ENCODE assay signal across 20 cellular contexts in the genomic region with DNA sequence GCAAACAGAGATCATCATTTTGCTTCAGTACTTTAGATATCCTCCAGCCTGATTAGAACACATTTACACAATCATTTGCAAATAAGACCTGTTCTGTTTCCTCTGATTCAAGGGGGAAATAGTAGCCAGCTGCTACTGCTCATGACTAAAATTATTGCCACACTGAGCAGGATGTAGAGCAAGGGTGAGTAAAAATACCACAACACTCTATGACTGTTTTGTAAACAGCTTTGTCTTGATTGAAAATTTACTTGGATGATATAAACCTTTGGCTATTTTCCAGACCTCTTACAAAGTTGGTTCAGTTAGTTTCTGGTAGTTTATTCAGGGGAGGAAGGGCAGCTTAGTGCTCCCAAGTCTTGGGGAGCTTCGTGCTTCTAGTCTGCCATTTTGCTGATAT.
DNase-seq lines count a peak whose midpoint lies in the region; ATAC-seq and TF ChIP-seq lines count a peak whose summit lies in the region.
"Had no signal": no experiment of that assay in that cellular context is flagged by ENCODE, and none has a peak within 500 bp of the region (broad histone marks: within the 10 kb centered on the region; RNA-seq: fewer than 3 reads in every experiment).

No MANE protein-coding gene starts in this region.

- peaks cover 0 to 20% (median 0%) of the 10 kb centered on the region in 11 donors for H3K9me3 Mint-ChIP-seq in naive thymus-derived CD4-positive, alpha-beta T cell
- H3K9me3 Mint-ChIP-seq: type B pancreatic cell had no signal

- no peak overlapping the region for H3K27ac Mint-ChIP-seq in naive thymus-derived CD4-positive, alpha-beta T cell
- H3K27ac Mint-ChIP-seq: activated CD4-positive, alpha-beta T cell treated with anti-CD3 and anti-CD28 coated beads for 36 hours; activated CD8-positive, alpha-beta memory T cell treated with anti-CD3 and anti-CD28 coated beads, Interleukin-2, amount 10 ng/mL, durations not matched to agents 7 days and 5 days; activated naive CD8-positive, alpha-beta T cell treated with anti-CD3 and anti-CD28 coated beads for 36 hours; T-cell; type B pancreatic cell had no signal

- H3K27ac ChIP-seq in naive thymus-derived CD4-positive, alpha-beta T cell (ENCODE audit: low read depth, low read length): no peak overlapping the region
- no peak overlapping the region for H3K27ac ChIP-seq in esophagus muscularis mucosa (replicated peaks in 1 of 4)
- H3K27ac ChIP-seq: HL-60, right atrium auricular region had no signal

- peak; percentile 53 for ATAC-seq in naive thymus-derived CD4-positive, alpha-beta T cell
- ATAC-seq in GM18511 (IDR thresholded peaks at IDR 0.05; ENCODE audit: unreplicated experiment): no peak
- ATAC-seq: activated CD4-positive, alpha-beta T cell treated with anti-CD3 and anti-CD28 coated beads for 36 hours; activated CD8-positive, alpha-beta memory T cell treated with anti-CD3 and anti-CD28 coated beads, Interleukin-2, amount 10 ng/mL, durations not matched to agents 7 days and 5 days; T-cell had no signal

- DNase-seq in H4 (ENCODE audit: low spot score) (peak; percentile 76), NCI-H2029 treated with DMSO at 0.1 percent for 48 hours (lab: John Stamatoyannopoulos, UW) (peak; percentile 15), cardiac fibroblast (ENCODE audit: low read depth in 2 of 2) (peak; percentile 73), esophagus muscularis mucosa (ENCODE audit: extremely low spot score) (no peak), medulla oblongata (ENCODE audit: extremely low spot score) (no peak)
- no peak for DNase-seq in naive thymus-derived CD4-positive, alpha-beta T cell
- DNase-seq: activated CD4-positive, alpha-beta T cell treated with anti-CD3 and anti-CD28 coated beads for 36 hours; activated CD8-positive, alpha-beta memory T cell treated with anti-CD3 and anti-CD28 coated beads, Interleukin-2, amount 10 ng/mL, durations not matched to agents 7 days and 5 days; activated naive CD8-positive, alpha-beta T cell treated with anti-CD3 and anti-CD28 coated beads for 36 hours; AML-193; effector memory CD4-positive, alpha-beta T cell; NCI-H1694 treated with DMSO at 0.1 percent for 48 hours; NCI-H446 treated with DMSO at 0.1 percent for 48 hours; Right ventricle myocardium superior; T-cell had no signal

- TF ChIP-seq CTCF in cardiac fibroblast (IDR thresholded peaks at IDR 0.05; ENCODE audit: low read depth, low read length) (no peak), esophagus muscularis mucosa (IDR thresholded peaks at IDR 0.05) (no peak)

- WGBS in esophagus muscularis mucosa: 30% methylated on average over 1 of the region's 1 CpG

- no peaks in the 10 kb centered on the region for H3K27me3 Mint-ChIP-seq in naive thymus-derived CD4-positive, alpha-beta T cell
- H3K27me3 Mint-ChIP-seq: activated CD4-positive, alpha-beta T cell treated with anti-CD3 and anti-CD28 coated beads for 36 hours; activated CD8-positive, alpha-beta memory T cell treated with anti-CD3 and anti-CD28 coated beads, Interleukin-2, amount 10 ng/mL, durations not matched to agents 7 days and 5 days; activated naive CD8-positive, alpha-beta T cell treated with anti-CD3 and anti-CD28 coated beads for 36 hours; T-cell; type B pancreatic cell had no signal

- no peak for TF ChIP-seq EP300 in esophagus muscularis mucosa (IDR thresholded peaks at IDR 0.05)

- TF ChIP-seq POLR2A in esophagus muscularis mucosa (IDR thresholded peaks at IDR 0.05; ENCODE audit: low read depth): no peak

- no peaks in the 10 kb centered on the region for H3K4me1 ChIP-seq in naive thymus-derived CD4-positive, alpha-beta T cell (ENCODE audit: control insufficient read depth in 2 of 2, insufficient read depth in 2 of 2, low read length in 2 of 2)
- peaks cover 0 to 3% (median 0%) of the 10 kb centered on the region in 4 donors for H3K4me1 ChIP-seq in esophagus muscularis mucosa
- H3K4me1 ChIP-seq: right atrium auricular region had no signal

- POLR2A ChIA-PET in naive thymus-derived CD4-positive, alpha-beta T cell (lab: Charles Lee): no interaction called here

- H3K4me3 Mint-ChIP-seq in naive thymus-derived CD4-positive, alpha-beta T cell: no peak overlapping the region
- H3K4me3 Mint-ChIP-seq: activated CD4-positive, alpha-beta T cell treated with anti-CD3 and anti-CD28 coated beads for 36 hours; activated CD8-positive, alpha-beta memory T cell treated with anti-CD3 and anti-CD28 coated beads, Interleukin-2, amount 10 ng/mL, durations not matched to agents 7 days and 5 days; activated naive CD8-positive, alpha-beta T cell treated with anti-CD3 and anti-CD28 coated beads for 36 hours; T-cell; type B pancreatic cell had no signal

- H3K36me3 Mint-ChIP-seq in naive thymus-derived CD4-positive, alpha-beta T cell: no peaks in the 10 kb centered on the region
- H3K36me3 Mint-ChIP-seq: activated CD8-positive, alpha-beta memory T cell treated with anti-CD3 and anti-CD28 coated beads, Interleukin-2, amount 10 ng/mL, durations not matched to agents 7 days and 5 days; activated naive CD8-positive, alpha-beta T cell treated with anti-CD3 and anti-CD28 coated beads for 36 hours; T-cell; type B pancreatic cell had no signal

- H3K4me3 ChIP-seq in cardiac fibroblast (replicated peaks in 1 of 2; ENCODE audit: low read depth in 2 of 2, low read length in 2 of 2): no peak overlapping the region
- H3K4me3 ChIP-seq in naive thymus-derived CD4-positive, alpha-beta T cell (ENCODE audit: low read length): no peak overlapping the region
- H3K4me3 ChIP-seq in esophagus muscularis mucosa: no peak overlapping the region
- H3K4me3 ChIP-seq: lung, right atrium auricular region had no signal

- no peaks in the 10 kb centered on the region for H3K4me1 Mint-ChIP-seq in naive thymus-derived CD4-positive, alpha-beta T cell
- H3K4me1 Mint-ChIP-seq: activated CD4-positive, alpha-beta T cell treated with anti-CD3 and anti-CD28 coated beads for 36 hours; activated CD8-positive, alpha-beta memory T cell treated with anti-CD3 and anti-CD28 coated beads, Interleukin-2, amount 10 ng/mL, durations not matched to agents 7 days and 5 days; activated naive CD8-positive, alpha-beta T cell treated with anti-CD3 and anti-CD28 coated beads for 36 hours; T-cell had no signal

- no peaks in the 10 kb centered on the region for H3K27me3 ChIP-seq in naive thymus-derived CD4-positive, alpha-beta T cell (ENCODE audit: control insufficient read depth in 2 of 2, insufficient read depth in 2 of 2, low read length in 2 of 2)
- H3K27me3 ChIP-seq in esophagus muscularis mucosa: no peaks in the 10 kb centered on the region
- H3K27me3 ChIP-seq: right atrium auricular region had no signal

- H3K36me3 ChIP-seq in naive thymus-derived CD4-positive, alpha-beta T cell (ENCODE audit: control insufficient read depth in 2 of 3, insufficient read depth in 3 of 3, low read length in 3 of 3): no peaks in the 10 kb centered on the region
- H3K36me3 ChIP-seq in esophagus muscularis mucosa: no peaks in the 10 kb centered on the region
- H3K36me3 ChIP-seq: right atrium auricular region had no signal

- CTCF ChIA-PET in naive thymus-derived CD4-positive, alpha-beta T cell (lab: Charles Lee): no interaction called here

- intact Hi-C loops in naive thymus-derived CD4-positive, alpha-beta T cell (cut with micrococcal nuclease): no loop called here
- intact Hi-C loops in esophagus muscularis mucosa (cut with DNase I): no loop called here

- H3K9me3 ChIP-seq in naive thymus-derived CD4-positive, alpha-beta T cell (ENCODE audit: control insufficient read depth in 2 of 3, low read length in 3 of 3): no peaks in the 10 kb centered on the region
- H3K9me3 ChIP-seq in esophagus muscularis mucosa: no peaks in the 10 kb centered on the region
- H3K9me3 ChIP-seq: right atrium auricular region had no signal

Comparison
In these comparisons a context has a peak if more than half of its experiments do, and no peak if none do; other contexts are left out.
1. DNase-seq: peak in H4 (single experiment), NCI-H2029 treated with DMSO at 0.1 percent for 48 hours (single experiment) and cardiac fibroblast (2 of 2); none in naive thymus-derived CD4-positive, alpha-beta T cell (0 of 9), esophagus muscularis mucosa (single experiment) and medulla oblongata (single experiment).